8 cellular contexts compared by ENCODE assay signal in the genomic region with DNA sequence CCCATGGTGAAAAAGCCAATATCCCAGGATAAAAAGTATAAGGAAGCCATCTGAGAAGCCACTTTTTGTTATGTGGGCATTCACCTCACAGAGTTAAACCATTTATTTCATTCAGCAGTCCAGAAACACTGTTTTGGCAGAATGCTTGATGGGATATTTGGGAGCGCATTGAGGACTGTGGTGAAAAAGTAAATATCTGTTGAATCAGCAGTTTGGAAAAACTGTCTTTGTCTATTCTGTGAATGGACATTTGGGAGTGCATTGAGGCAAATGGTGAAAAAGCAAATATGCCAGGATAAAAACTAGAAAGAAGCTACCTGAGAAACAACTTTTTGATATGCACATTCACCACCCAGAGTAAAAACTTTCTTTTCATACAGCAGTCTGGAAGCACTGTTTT.
"Had no signal": no experiment of that assay in that cellular context is flagged by ENCODE, and none has a peak within 500 bp of the region (broad histone marks: within the 10 kb centered on the region; RNA-seq: fewer than 3 reads in every experiment).

No MANE protein-coding gene starts in this region.

- H3K27ac ChIP-seq: HL-60, KMS-11 had no signal

- DNase-seq: Karpas-422, Kasumi-1, KBM-7, KG1 had no signal

- FAIRE-seq: HepG2, HTR-8/SVneo had no signal

- H3K4me2 ChIP-seq: KMS-11 had no signal

- H3K9ac ChIP-seq: KMS-11 had no signal

- ATAC-seq: HepG2 had no signal
